In the genomic region with DNA sequence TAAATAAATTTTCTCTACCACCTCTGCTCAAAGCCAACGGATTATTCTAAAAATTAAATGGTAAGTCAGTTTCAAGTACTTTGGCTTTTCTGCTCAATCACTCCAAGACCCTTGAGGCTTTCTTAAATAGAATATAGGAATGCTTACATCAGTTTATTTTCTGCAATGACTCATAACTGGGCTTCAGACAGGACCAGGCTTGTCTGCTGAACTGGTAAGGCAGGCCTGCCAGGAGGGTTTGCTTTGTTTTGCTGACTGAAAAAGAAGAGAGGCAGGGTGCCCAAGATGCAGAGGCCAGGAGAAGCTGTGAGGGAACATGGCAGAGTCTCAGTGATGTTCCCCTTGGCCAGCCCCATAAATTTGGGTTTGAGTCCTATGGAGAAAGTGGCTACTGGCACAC, we compare ENCODE assay signal across 15 cellular contexts.
DNase-seq lines count a peak whose midpoint lies in the region; ATAC-seq and TF ChIP-seq lines count a peak whose summit lies in the region.
"Had no signal": no experiment of that assay in that cellular context is flagged by ENCODE, and none has a peak within 500 bp of the region (broad histone marks: within the 10 kb centered on the region; RNA-seq: fewer than 3 reads in every experiment).

No MANE protein-coding gene starts in this region.

- no peak overlapping the region for H3K4me3 Mint-ChIP-seq in Calu3 (ENCODE audit: low read depth, unreplicated experiment)
- H3K4me3 Mint-ChIP-seq in stimulated activated memory B cell treated with anti-CD40 and anti-IgM and Interleukin-4, amounts not matched to agents 10 μg/mL and 1 μg/mL and 100 μg/mL, for 72 hours, result no peak overlapping the region
- H3K4me3 Mint-ChIP-seq: activated CD4-positive, alpha-beta memory T cell treated with anti-CD3 and anti-CD28 coated beads, Interleukin-2, amount 10 ng/mL, durations not matched to agents 7 days and 5 days had no signal

- intact Hi-C loops in Calu3 (cut with micrococcal nuclease; ENCODE audit: unreplicated experiment), result loop anchor here (5.0 kb wide), 1 partner anchor 42 kb away; no protein-coding TSS in a partner anchor

- DNase-seq in Calu3, result peak; percentile 64
- peak; percentile 27 for DNase-seq in brain microvascular endothelial cell
- peak; percentile 34 for DNase-seq in kidney epithelial cell (ENCODE audit: low read depth)
- no peak for DNase-seq in activated T-cell treated with anti-CD3 and anti-CD28 coated beads, Interleukin-2, amount 50 U/mL, for 48 hours
- no peak for DNase-seq in T-helper 9 cell
- DNase-seq in NCI-H1930 (lab: John Stamatoyannopoulos, UW), result no peak
- DNase-seq: activated CD4-positive, alpha-beta memory T cell treated with anti-CD3 and anti-CD28 coated beads, Interleukin-2, amount 10 ng/mL, durations not matched to agents 7 days and 5 days; adrenal gland; BE2C; left ventricle myocardium inferior; NCI-H2227 treated with DMSO at 0.1 percent for 48 hours; ovary had no signal

- H3K27ac Mint-ChIP-seq in Calu3 (ENCODE audit: unreplicated experiment), result no peak overlapping the region
- H3K27ac Mint-ChIP-seq in stimulated activated memory B cell treated with anti-CD40 and anti-IgM and Interleukin-4, amounts not matched to agents 10 μg/mL and 1 μg/mL and 100 μg/mL, for 72 hours, result no peak overlapping the region
- H3K27ac Mint-ChIP-seq: activated CD4-positive, alpha-beta memory T cell treated with anti-CD3 and anti-CD28 coated beads, Interleukin-2, amount 10 ng/mL, durations not matched to agents 7 days and 5 days had no signal

- no peaks in the 10 kb centered on the region for H3K36me3 ChIP-seq in brain microvascular endothelial cell (replicated peaks)
- H3K36me3 ChIP-seq in kidney epithelial cell (ENCODE audit: control insufficient read depth, insufficient read depth, low read length), result no peaks in the 10 kb centered on the region
- H3K36me3 ChIP-seq: adrenal gland, BE2C, left ventricle myocardium inferior, ovary had no signal

- no TSS peak for BruUV-seq in Calu3 (replicated peaks; lab: Mats Ljungman, UMichigan)

- TF ChIP-seq CTCF in Calu3 (IDR thresholded peaks at IDR 0.05; ENCODE audit: unreplicated experiment) (no peak), brain microvascular endothelial cell (IDR thresholded peaks at IDR 0.05; ENCODE audit: low read depth, low read length, missing control alignments) (no peak), kidney epithelial cell (IDR thresholded peaks at IDR 0.05; ENCODE audit: insufficient read depth, low read length, poor library complexity, severe bottlenecking) (no peak)

- in situ Hi-C loops in brain microvascular endothelial cell (cut with HindIII; ENCODE audit: low pct_ligation_motif_present, low sequenced_read_pairs), result no loop called here

- ATAC-seq in HG03442 (IDR thresholded peaks at IDR 0.05; ENCODE audit: unreplicated experiment), result peak; percentile 80
- ATAC-seq in stimulated activated memory B cell treated with anti-CD40 and anti-IgM and Interleukin-4, amounts not matched to agents 10 μg/mL and 1 μg/mL and 100 μg/mL, for 72 hours, result no peak
- ATAC-seq: HepG2 had no signal

- CTCF ChIA-PET in Calu3 (lab: Charles Lee), result interaction anchor here (1.4 kb wide), 2 partner anchors 13 to 15 kb away, joined by 4 read pairs; no protein-coding TSS in a partner anchor

- H3K27me3 ChIP-seq in brain microvascular endothelial cell (replicated peaks), result no peaks in the 10 kb centered on the region
- no peaks in the 10 kb centered on the region for H3K27me3 ChIP-seq in kidney epithelial cell (ENCODE audit: control insufficient read depth, insufficient read depth, low read length)
- H3K27me3 ChIP-seq: adrenal gland, BE2C, ovary had no signal

- H3K36me3 Mint-ChIP-seq in Calu3 (ENCODE audit: insufficient read depth, unreplicated experiment), result no peaks in the 10 kb centered on the region
- no peaks in the 10 kb centered on the region for H3K36me3 Mint-ChIP-seq in stimulated activated memory B cell treated with anti-CD40 and anti-IgM and Interleukin-4, amounts not matched to agents 10 μg/mL and 1 μg/mL and 100 μg/mL, for 72 hours

- H3K27me3 Mint-ChIP-seq in Calu3 (ENCODE audit: unreplicated experiment), result no peaks in the 10 kb centered on the region
- H3K27me3 Mint-ChIP-seq in stimulated activated memory B cell treated with anti-CD40 and anti-IgM and Interleukin-4, amounts not matched to agents 10 μg/mL and 1 μg/mL and 100 μg/mL, for 72 hours, result peaks cover 17% of the 10 kb centered on the region

- peaks cover 31% of the 10 kb centered on the region for H3K4me1 Mint-ChIP-seq in Calu3 (ENCODE audit: low read depth, unreplicated experiment)
- no peaks in the 10 kb centered on the region for H3K4me1 Mint-ChIP-seq in stimulated activated memory B cell treated with anti-CD40 and anti-IgM and Interleukin-4, amounts not matched to agents 10 μg/mL and 1 μg/mL and 100 μg/mL, for 72 hours
- H3K4me1 Mint-ChIP-seq: activated CD4-positive, alpha-beta memory T cell treated with anti-CD3 and anti-CD28 coated beads, Interleukin-2, amount 10 ng/mL, durations not matched to agents 7 days and 5 days had no signal

- no peak overlapping the region for H3K27ac ChIP-seq in brain microvascular endothelial cell
- H3K27ac ChIP-seq: adrenal gland, left ventricle myocardium inferior, ovary had no signal

- H3K9me3 Mint-ChIP-seq in Calu3 (ENCODE audit: low read depth, unreplicated experiment), result peaks cover 6% of the 10 kb centered on the region
- H3K9me3 Mint-ChIP-seq in stimulated activated memory B cell treated with anti-CD40 and anti-IgM and Interleukin-4, amounts not matched to agents 10 μg/mL and 1 μg/mL and 100 μg/mL, for 72 hours, result peaks cover 8% of the 10 kb centered on the region
- H3K9me3 Mint-ChIP-seq: activated CD4-positive, alpha-beta memory T cell treated with anti-CD3 and anti-CD28 coated beads, Interleukin-2, amount 10 ng/mL, durations not matched to agents 7 days and 5 days had no signal

- H3K4me3 ChIP-seq in brain microvascular endothelial cell (ENCODE audit: low read depth, low read length), result no peak overlapping the region
- no peak overlapping the region for H3K4me3 ChIP-seq in kidney epithelial cell (ENCODE audit: low read depth, low read length)
- H3K4me3 ChIP-seq: adrenal gland, left ventricle myocardium inferior, ovary had no signal

Comparison
In these comparisons a context has a peak if more than half of its experiments do, and no peak if none do; other contexts are left out.
1. DNase-seq: peak in Calu3 (single experiment), brain microvascular endothelial cell (single experiment) and kidney epithelial cell (single experiment); none in activated T-cell treated with anti-CD3 and anti-CD28 coated beads, Interleukin-2, amount 50 U/mL, for 48 hours (0 of 2), T-helper 9 cell (single experiment) and NCI-H1930 (0 of 2).